8 cellular contexts compared by ENCODE assay signal in genomic region chr15:79595995-79596622, GRCh38.
DNase-seq lines count a peak whose midpoint lies in the region; ATAC-seq and TF ChIP-seq lines count a peak whose summit lies in the region.

No MANE protein-coding gene starts in this region.

- 48 to 60% methylated on average over 1 to 4 of the region's 4 CpGs for WGBS in gastroesophageal sphincter (ENCODE audit: low coverage in 1 of 2), 2 donors
- 44% methylated on average over 4 of the region's 4 CpGs for WGBS in prostate gland

- intact Hi-C loops in prostate gland (cut with DNase I) = no loop called here

- H3K4me3 Mint-ChIP-seq in activated CD8-positive, alpha-beta T cell treated with anti-CD3 and anti-CD28 coated beads, Interleukin-2, amount 10 ng/mL, durations not matched to agents 7 days and 5 days = no peak overlapping the region

- TF ChIP-seq EP300 in gastroesophageal sphincter (IDR thresholded peaks at IDR 0.05) = no peak

- H3K4me1 ChIP-seq in gastroesophageal sphincter = no peaks in the 10 kb centered on the region
- H3K4me1 ChIP-seq in prostate gland (replicated peaks) = no peaks in the 10 kb centered on the region

- TF ChIP-seq POLR2A in gastroesophageal sphincter (IDR thresholded peaks at IDR 0.05) (no peak), prostate gland (IDR thresholded peaks at IDR 0.05) (no peak)

- no peaks in the 10 kb centered on the region for H3K9me3 Mint-ChIP-seq in activated CD8-positive, alpha-beta T cell treated with anti-CD3 and anti-CD28 coated beads, Interleukin-2, amount 10 ng/mL, durations not matched to agents 7 days and 5 days (ENCODE audit: insufficient read depth)

- H3K36me3 Mint-ChIP-seq in activated CD8-positive, alpha-beta T cell treated with anti-CD3 and anti-CD28 coated beads, Interleukin-2, amount 10 ng/mL, durations not matched to agents 7 days and 5 days (ENCODE audit: low read depth) = no peaks in the 10 kb centered on the region

- peak; percentile 64 for DNase-seq in G401 (ENCODE audit: low spot score)
- peak; percentile 71 for DNase-seq in HK-2 (ENCODE audit: unreplicated experiment)
- DNase-seq in NCI-H524 treated with DMSO at 0.1 percent for 48 hours (lab: John Stamatoyannopoulos, UW) = peak; percentile 66
- peak; percentile 76 for DNase-seq in activated CD8-positive, alpha-beta T cell treated with anti-CD3 and anti-CD28 coated beads, Interleukin-2, amount 10 ng/mL, durations not matched to agents 7 days and 5 days
- DNase-seq in prostate gland (ENCODE audit: low spot score) = peak; percentile 22
- DNase-seq in occipital lobe (lab: John Stamatoyannopoulos, UW) = no peak

- no peak overlapping the region for H3K27ac ChIP-seq in gastroesophageal sphincter
- no peak overlapping the region for H3K27ac ChIP-seq in prostate gland

- H3K9me3 ChIP-seq in gastroesophageal sphincter (no peaks in the 10 kb centered on the region), prostate gland (no peaks in the 10 kb centered on the region)

- in situ Hi-C loops in G401 (cut with HindIII; ENCODE audit: low sequenced_read_pairs) = no loop called here

- ATAC-seq in GM21447 (IDR thresholded peaks at IDR 0.05; ENCODE audit: unreplicated experiment) (peak; percentile 94), gastroesophageal sphincter (no peak)
- ATAC-seq in activated CD8-positive, alpha-beta T cell treated with anti-CD3 and anti-CD28 coated beads, Interleukin-2, amount 10 ng/mL, durations not matched to agents 7 days and 5 days = peak; percentile 99

- H3K36me3 ChIP-seq in gastroesophageal sphincter (no peaks in the 10 kb centered on the region), prostate gland (no peaks in the 10 kb centered on the region)

- TF ChIP-seq CTCF in gastroesophageal sphincter (IDR thresholded peaks at IDR 0.05) (peak in 3 of 4 experiments; percentile 32 to 70 (median 51)), prostate gland (IDR thresholded peaks at IDR 0.05) (peak; percentile 34 to 81 (median 80))

- CTCF ChIA-PET in activated CD8-positive, alpha-beta T cell treated with anti-CD3 and anti-CD28 coated beads, Interleukin-2, amount 10 ng/mL, durations not matched to agents 7 days and 5 days (lab: Charles Lee) = interaction anchor here (0.6 to 5.6 kb wide), 37 partner anchors 10 to 1248 kb away, joined by 3 to 169 read pairs (median 4); partner anchors contain the start of gene TMED3

- H3K27me3 ChIP-seq in gastroesophageal sphincter (peaks cover 16% of the 10 kb centered on the region), prostate gland (replicated peaks; ENCODE audit: insufficient read depth) (no peaks in the 10 kb centered on the region)

- no peak overlapping the region for H3K4me3 ChIP-seq in gastroesophageal sphincter
- no peak overlapping the region for H3K4me3 ChIP-seq in prostate gland

- no peak overlapping the region for H3K27ac Mint-ChIP-seq in activated CD8-positive, alpha-beta T cell treated with anti-CD3 and anti-CD28 coated beads, Interleukin-2, amount 10 ng/mL, durations not matched to agents 7 days and 5 days

- no peaks in the 10 kb centered on the region for H3K4me1 Mint-ChIP-seq in activated CD8-positive, alpha-beta T cell treated with anti-CD3 and anti-CD28 coated beads, Interleukin-2, amount 10 ng/mL, durations not matched to agents 7 days and 5 days (ENCODE audit: low read depth)

- peaks cover 9% of the 10 kb centered on the region for H3K27me3 Mint-ChIP-seq in activated CD8-positive, alpha-beta T cell treated with anti-CD3 and anti-CD28 coated beads, Interleukin-2, amount 10 ng/mL, durations not matched to agents 7 days and 5 days (ENCODE audit: low read depth)

- POLR2A ChIA-PET in activated CD8-positive, alpha-beta T cell treated with anti-CD3 and anti-CD28 coated beads, Interleukin-2, amount 10 ng/mL, durations not matched to agents 7 days and 5 days (lab: Charles Lee) = no interaction called here
